2 cellular contexts compared by ENCODE assay signal in genomic region chr2:105554235-105554634, GRCh38.
TF ChIP-seq lines count a peak whose summit lies in the region.

No MANE protein-coding gene starts in this region.

TF ChIP-seq in HCT116, 20 proteins besides CTCF, POLR2A, EP300 and RAD21:
- TF ChIP-seq JUND (IDR thresholded peaks at IDR 0.05) (no peak), EZH2 (IDR thresholded peaks at IDR 0.05) (no peak), REST (IDR thresholded peaks at IDR 0.05; ENCODE audit: low read depth) (no peak), SIN3A (IDR thresholded peaks at IDR 0.05; ENCODE audit: low read depth) (no peak), SRF (IDR thresholded peaks at IDR 0.05; ENCODE audit: low read depth) (no peak), EZH2phosphoT487 (IDR thresholded peaks at IDR 0.05; ENCODE audit: borderline replicate concordance) (no peak), CEBPB (IDR thresholded peaks at IDR 0.05; ENCODE audit: low read depth) (no peak), ZNF274 (IDR thresholded peaks at IDR 0.05; ENCODE audit: low read depth, low read length) (no peak), FOSL1 (IDR thresholded peaks at IDR 0.05; ENCODE audit: low read depth) (no peak), SP1 (IDR thresholded peaks at IDR 0.05; ENCODE audit: low read depth) (no peak), EGR1 (IDR thresholded peaks at IDR 0.05; ENCODE audit: low read depth) (no peak), MAX (IDR thresholded peaks at IDR 0.05) (no peak), TCF7L2 (IDR thresholded peaks at IDR 0.05; ENCODE audit: borderline replicate concordance, extremely low read depth, insufficient read depth, insufficient read length) (no peak), ZFX (IDR thresholded peaks at IDR 0.05) (no peak), ATF3 (IDR thresholded peaks at IDR 0.05) (no peak), CBX3 (IDR thresholded peaks at IDR 0.05; ENCODE audit: low read depth) (no peak), ZBTB33 (IDR thresholded peaks at IDR 0.05; ENCODE audit: extremely low read depth, insufficient replicate concordance, low read length) (no peak), ELF1 (IDR thresholded peaks at IDR 0.05; ENCODE audit: borderline replicate concordance, low read depth) (no peak), YY1 (IDR thresholded peaks at IDR 0.05; ENCODE audit: extremely low read depth, insufficient replicate concordance, low read depth, low read length) (no peak)

TF ChIP-seq in endothelial cell of umbilical vein, 7 proteins besides CTCF, POLR2A, EP300 and RAD21:
- TF ChIP-seq GATA2 (IDR thresholded peaks at IDR 0.05; ENCODE audit: insufficient read depth, insufficient read length, low read depth, low read length) (no peak), FOS (IDR thresholded peaks at IDR 0.05; ENCODE audit: borderline replicate concordance, insufficient read depth, low read length) (no peak), EZH2 (IDR thresholded peaks at IDR 0.05; ENCODE audit: borderline replicate concordance, low read depth, low read length, severe bottlenecking) (no peak), JUN (IDR thresholded peaks at IDR 0.05; ENCODE audit: borderline replicate concordance, insufficient read depth, insufficient read length, low read depth) (no peak)
